Comparison of ENCODE assay signal across 1 cellular context in the genomic region with DNA sequence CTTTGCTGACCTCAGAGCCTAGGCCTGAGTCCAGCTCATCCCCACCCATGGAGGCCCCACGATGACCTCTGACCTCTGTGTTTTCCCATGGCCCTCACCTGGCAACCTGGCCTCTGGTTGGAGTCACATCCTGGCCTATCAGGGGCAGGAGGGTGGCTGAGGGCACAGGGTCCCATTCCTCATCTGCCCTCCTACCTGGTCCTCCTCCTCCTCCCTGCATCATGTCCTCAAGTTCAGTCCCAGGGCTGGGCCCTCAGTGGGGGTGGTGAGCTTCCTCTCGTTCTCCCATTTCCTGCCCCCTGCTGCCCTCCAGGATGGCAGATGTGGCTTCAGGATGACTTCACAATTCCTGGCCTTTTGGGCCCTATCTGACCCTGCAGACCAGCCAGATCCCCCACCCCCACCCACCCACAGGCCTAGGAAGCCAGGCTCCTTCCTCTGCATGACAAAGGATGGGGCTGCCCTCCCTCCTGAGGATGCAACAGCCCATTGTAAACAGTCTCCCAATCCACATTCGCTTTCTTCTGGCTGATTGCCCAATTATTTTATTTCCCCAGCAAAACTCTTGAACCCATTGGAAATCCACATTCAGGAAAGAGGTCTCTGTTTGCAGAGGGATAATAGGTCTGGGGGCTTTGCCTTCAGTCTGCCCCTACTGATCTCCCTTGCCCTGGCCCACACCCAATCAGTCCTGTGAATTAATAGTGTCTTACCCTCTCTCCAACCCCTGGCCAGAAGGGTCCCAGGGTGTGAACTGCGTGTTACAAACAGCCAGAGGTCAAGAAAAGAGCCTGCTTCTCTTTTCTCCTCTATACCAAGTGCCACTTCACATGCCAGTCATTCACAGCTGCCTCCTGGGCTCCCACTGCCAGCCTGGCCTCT.
TF ChIP-seq lines count a peak whose summit lies in the region.

No MANE protein-coding gene starts in this region.

TF ChIP-seq in IMR-90, 13 proteins besides CTCF, POLR2A, EP300 and RAD21:
- TF ChIP-seq, protein P1, sequence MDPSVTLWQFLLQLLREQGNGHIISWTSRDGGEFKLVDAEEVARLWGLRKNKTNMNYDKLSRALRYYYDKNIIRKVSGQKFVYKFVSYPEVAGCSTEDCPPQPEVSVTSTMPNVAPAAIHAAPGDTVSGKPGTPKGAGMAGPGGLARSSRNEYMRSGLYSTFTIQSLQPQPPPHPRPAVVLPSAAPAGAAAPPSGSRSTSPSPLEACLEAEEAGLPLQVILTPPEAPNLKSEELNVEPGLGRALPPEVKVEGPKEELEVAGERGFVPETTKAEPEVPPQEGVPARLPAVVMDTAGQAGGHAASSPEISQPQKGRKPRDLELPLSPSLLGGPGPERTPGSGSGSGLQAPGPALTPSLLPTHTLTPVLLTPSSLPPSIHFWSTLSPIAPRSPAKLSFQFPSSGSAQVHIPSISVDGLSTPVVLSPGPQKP (IDR thresholded peaks at IDR 0.05; ENCODE audit: borderline replicate concordance, low read depth, low read length), result no peak
- TF ChIP-seq FOS (IDR thresholded peaks at IDR 0.05; ENCODE audit: low read depth, low read length), result no peak
- TF ChIP-seq SMC3 (IDR thresholded peaks at IDR 0.05; ENCODE audit: low read depth, low read length), result no peak
- no peak for TF ChIP-seq CEBPB (IDR thresholded peaks at IDR 0.05; ENCODE audit: low read depth, low read length)
- no peak for TF ChIP-seq RFX5 (IDR thresholded peaks at IDR 0.05; ENCODE audit: low read depth, low read length)
- TF ChIP-seq RCOR1 (IDR thresholded peaks at IDR 0.05; ENCODE audit: insufficient replicate concordance, low read length), result no peak
- TF ChIP-seq CHD1 (IDR thresholded peaks at IDR 0.05; ENCODE audit: low read depth, low read length), result no peak
- no peak for TF ChIP-seq MAZ (IDR thresholded peaks at IDR 0.05; ENCODE audit: borderline replicate concordance, low read depth, low read length)
- TF ChIP-seq NFE2L2 (IDR thresholded peaks at IDR 0.05; ENCODE audit: low read depth, low read length), result no peak
- TF ChIP-seq MXI1 (IDR thresholded peaks at IDR 0.05; ENCODE audit: borderline replicate concordance, low read depth, low read length), result no peak
- TF ChIP-seq, protein P2, sequence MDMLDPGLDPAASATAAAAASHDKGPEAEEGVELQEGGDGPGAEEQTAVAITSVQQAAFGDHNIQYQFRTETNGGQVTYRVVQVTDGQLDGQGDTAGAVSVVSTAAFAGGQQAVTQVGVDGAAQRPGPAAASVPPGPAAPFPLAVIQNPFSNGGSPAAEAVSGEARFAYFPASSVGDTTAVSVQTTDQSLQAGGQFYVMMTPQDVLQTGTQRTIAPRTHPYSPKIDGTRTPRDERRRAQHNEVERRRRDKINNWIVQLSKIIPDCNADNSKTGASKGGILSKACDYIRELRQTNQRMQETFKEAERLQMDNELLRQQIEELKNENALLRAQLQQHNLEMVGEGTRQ (IDR thresholded peaks at IDR 0.05; ENCODE audit: low read depth, low read length), result no peak
- TF ChIP-seq BHLHE40 (IDR thresholded peaks at IDR 0.05; ENCODE audit: low read depth, low read length), result no peak
